16 cellular contexts compared by ENCODE assay signal in genomic region chr6:86152546-86152945, GRCh38.
DNase-seq lines count a peak whose midpoint lies in the region; ATAC-seq, FAIRE-seq and TF ChIP-seq lines count a peak whose summit lies in the region.
"Had no signal": no experiment of that assay in that cellular context is flagged by ENCODE, and none has a peak within 500 bp of the region (broad histone marks: within the 10 kb centered on the region; RNA-seq: fewer than 3 reads in every experiment).

No MANE protein-coding gene starts in this region.

- FAIRE-seq in pancreas (lab: Jason Lieb, UNC): no peak
- FAIRE-seq: G401.6, GM12891 had no signal

- peak in 2 of 4 donors; percentile 9 to 13 for ATAC-seq in pancreas

- 57 to 66% methylated on average over 4 of the region's 4 CpGs for WGBS in pancreas, 2 donors
- 58% methylated on average over 4 of the region's 4 CpGs for WGBS in smooth muscle cell (ENCODE audit: low lambda C conversion rate)

- H3K27ac Mint-ChIP-seq in glutamatergic neuron (ENCODE audit: unreplicated experiment): peak overlapping the region; percentile 15
- H3K27ac Mint-ChIP-seq in activated T-helper 1 cell treated with anti-CD3 and anti-CD28 coated beads, Interleukin-12 subunit alpha, Interleukin-12 subunit beta, Interleukin-2, Interleukin-4 antibody, amounts not matched to agents 30 ng/mL and 10 ng/mL and 1 ng/mL, durations not matched to agents 14 hours and 24 hours and 36 hours: no peak overlapping the region
- H3K27ac Mint-ChIP-seq: CD4-positive, CD25-positive, alpha-beta regulatory T cell; HFFc6 had no signal

- H3K4me3 ChIP-seq in pancreas: no peak overlapping the region
- no peak overlapping the region for H3K4me3 ChIP-seq in smooth muscle cell
- H3K4me3 ChIP-seq: BLaER1 treated with 17β-estradiol and CSF1 and Interleukin-3, amounts not matched to agents 10 nM and 100 nM had no signal

- no peak overlapping the region for H3K9ac ChIP-seq in smooth muscle cell (ENCODE audit: low read depth)
- H3K9ac ChIP-seq: BLaER1 treated with 17β-estradiol and CSF1 and Interleukin-3, amounts not matched to agents 10 nM and 100 nM had no signal

- H3K4me1 ChIP-seq in pancreas (peaks cover 21 to 32% (median 22%) of the 10 kb centered on the region in 3 donors), smooth muscle cell (ENCODE audit: low read depth) (no peaks in the 10 kb centered on the region)
- H3K4me1 ChIP-seq: BLaER1 treated with 17β-estradiol and CSF1 and Interleukin-3, amounts not matched to agents 10 nM and 100 nM had no signal

- H3K36me3 Mint-ChIP-seq in glutamatergic neuron (ENCODE audit: unreplicated experiment): no peaks in the 10 kb centered on the region
- no peaks in the 10 kb centered on the region for H3K36me3 Mint-ChIP-seq in activated T-helper 1 cell treated with anti-CD3 and anti-CD28 coated beads, Interleukin-12 subunit alpha, Interleukin-12 subunit beta, Interleukin-2, Interleukin-4 antibody, amounts not matched to agents 30 ng/mL and 10 ng/mL and 1 ng/mL, durations not matched to agents 14 hours and 24 hours and 36 hours (ENCODE audit: low read depth)
- H3K36me3 Mint-ChIP-seq: CD4-positive, CD25-positive, alpha-beta regulatory T cell had no signal

- H3K27ac ChIP-seq in pancreas (peak overlapping the region; percentile 57 to 66 (median 64)), smooth muscle cell (ENCODE audit: low read depth) (no peak overlapping the region)
- H3K27ac ChIP-seq: BLaER1 treated with 17β-estradiol and CSF1 and Interleukin-3, amounts not matched to agents 10 nM and 100 nM had no signal

- no peak overlapping the region for H3K4me2 ChIP-seq in smooth muscle cell
- H3K4me2 ChIP-seq: BLaER1 treated with 17β-estradiol and CSF1 and Interleukin-3, amounts not matched to agents 10 nM and 100 nM had no signal

- H3K9me3 Mint-ChIP-seq in glutamatergic neuron (ENCODE audit: unreplicated experiment): no peaks in the 10 kb centered on the region
- no peaks in the 10 kb centered on the region for H3K9me3 Mint-ChIP-seq in activated T-helper 1 cell treated with anti-CD3 and anti-CD28 coated beads, Interleukin-12 subunit alpha, Interleukin-12 subunit beta, Interleukin-2, Interleukin-4 antibody, amounts not matched to agents 30 ng/mL and 10 ng/mL and 1 ng/mL, durations not matched to agents 14 hours and 24 hours and 36 hours

- H3K79me2 ChIP-seq in smooth muscle cell (ENCODE audit: low read depth): no peaks in the 10 kb centered on the region

- H4K20me1 ChIP-seq in smooth muscle cell (ENCODE audit: low read depth): no peaks in the 10 kb centered on the region
- H4K20me1 ChIP-seq: BLaER1 treated with 17β-estradiol and CSF1 and Interleukin-3, amounts not matched to agents 10 nM and 100 nM had no signal

- H3K4me1 Mint-ChIP-seq in glutamatergic neuron (ENCODE audit: low read depth, unreplicated experiment): peaks cover 8% of the 10 kb centered on the region
- no peaks in the 10 kb centered on the region for H3K4me1 Mint-ChIP-seq in activated T-helper 1 cell treated with anti-CD3 and anti-CD28 coated beads, Interleukin-12 subunit alpha, Interleukin-12 subunit beta, Interleukin-2, Interleukin-4 antibody, amounts not matched to agents 30 ng/mL and 10 ng/mL and 1 ng/mL, durations not matched to agents 14 hours and 24 hours and 36 hours (ENCODE audit: low read depth)
- H3K4me1 Mint-ChIP-seq: CD4-positive, CD25-positive, alpha-beta regulatory T cell had no signal

- intact Hi-C loops in pancreas (cut with DNase I): no loop called here
- intact Hi-C loops in activated T-helper 1 cell treated with anti-CD3 and anti-CD28 coated beads, Interleukin-12 subunit alpha, Interleukin-12 subunit beta, Interleukin-2, Interleukin-4 antibody, amounts not matched to agents 30 ng/mL and 10 ng/mL and 1 ng/mL, durations not matched to agents 14 hours and 24 hours and 36 hours (cut with micrococcal nuclease): no loop called here

- DNase-seq in HT1080 (ENCODE audit: low read depth) (peak; percentile 16), NCI-H524 treated with DMSO at 0.1 percent for 48 hours (lab: John Stamatoyannopoulos, UW) (peak; percentile 81), glutamatergic neuron (no peak), pancreas (peak in 3 of 6 donors; percentile 38 to 48 (median 46)), globus pallidus (ENCODE audit: low spot score) (no peak), NCI-H1417 treated with DMSO at 0.1 percent for 48 hours (lab: John Stamatoyannopoulos, UW) (no peak), smooth muscle cell (lab: John Stamatoyannopoulos, UW; ENCODE audit: unreplicated experiment) (no peak)
- no peak for DNase-seq in activated T-helper 1 cell treated with anti-CD3 and anti-CD28 coated beads, Interleukin-12 subunit alpha, Interleukin-12 subunit beta, Interleukin-2, Interleukin-4 antibody, amounts not matched to agents 30 ng/mL and 10 ng/mL and 1 ng/mL, durations not matched to agents 14 hours and 24 hours and 36 hours (ENCODE audit: low spot score)
- DNase-seq: ACHN; CD4-positive, CD25-positive, alpha-beta regulatory T cell; DMS79; HCEC 1CT; HFFc6 had no signal

- TF ChIP-seq CTCF in glutamatergic neuron (IDR thresholded peaks at IDR 0.05; ENCODE audit: partially characterized antibody, unreplicated experiment): no peak
- no peak for TF ChIP-seq CTCF in pancreas (IDR thresholded peaks at IDR 0.05)
- TF ChIP-seq CTCF in smooth muscle cell (IDR thresholded peaks at IDR 0.05; ENCODE audit: borderline replicate concordance, insufficient read depth, poor library complexity, severe bottlenecking): no peak

- H3K36me3 ChIP-seq in pancreas (no peaks in the 10 kb centered on the region), smooth muscle cell (ENCODE audit: low read depth) (no peaks in the 10 kb centered on the region)
- H3K36me3 ChIP-seq: BLaER1 treated with 17β-estradiol and CSF1 and Interleukin-3, amounts not matched to agents 10 nM and 100 nM had no signal

- no peaks in the 10 kb centered on the region for H3K27me3 ChIP-seq in pancreas
- H3K27me3 ChIP-seq in smooth muscle cell (ENCODE audit: low read depth): no peaks in the 10 kb centered on the region
- H3K27me3 ChIP-seq: BLaER1 treated with 17β-estradiol and CSF1 and Interleukin-3, amounts not matched to agents 10 nM and 100 nM had no signal

- H3F3A ChIP-seq in smooth muscle cell (ENCODE audit: low read depth): no peaks in the 10 kb centered on the region

- no peak overlapping the region for H2AFZ ChIP-seq in smooth muscle cell (ENCODE audit: low read depth)

- peaks cover 4% of the 10 kb centered on the region for H3K27me3 Mint-ChIP-seq in glutamatergic neuron (ENCODE audit: unreplicated experiment)
- no peaks in the 10 kb centered on the region for H3K27me3 Mint-ChIP-seq in activated T-helper 1 cell treated with anti-CD3 and anti-CD28 coated beads, Interleukin-12 subunit alpha, Interleukin-12 subunit beta, Interleukin-2, Interleukin-4 antibody, amounts not matched to agents 30 ng/mL and 10 ng/mL and 1 ng/mL, durations not matched to agents 14 hours and 24 hours and 36 hours (ENCODE audit: insufficient read depth)
- H3K27me3 Mint-ChIP-seq: CD4-positive, CD25-positive, alpha-beta regulatory T cell had no signal

- no peaks in the 10 kb centered on the region for H3K9me3 ChIP-seq in pancreas
- H3K9me3 ChIP-seq in smooth muscle cell (replicated peaks; ENCODE audit: low read depth): no peaks in the 10 kb centered on the region
- H3K9me3 ChIP-seq: BLaER1 treated with 17β-estradiol and CSF1 and Interleukin-3, amounts not matched to agents 10 nM and 100 nM had no signal

- no peak overlapping the region for H3K4me3 Mint-ChIP-seq in glutamatergic neuron (ENCODE audit: unreplicated experiment)
- H3K4me3 Mint-ChIP-seq in activated T-helper 1 cell treated with anti-CD3 and anti-CD28 coated beads, Interleukin-12 subunit alpha, Interleukin-12 subunit beta, Interleukin-2, Interleukin-4 antibody, amounts not matched to agents 30 ng/mL and 10 ng/mL and 1 ng/mL, durations not matched to agents 14 hours and 24 hours and 36 hours: no peak overlapping the region
- H3K4me3 Mint-ChIP-seq: CD4-positive, CD25-positive, alpha-beta regulatory T cell; HFFc6 had no signal

Comparison
In these comparisons a context has a peak if more than half of its experiments do, and no peak if none do; other contexts are left out.
1. DNase-seq: peak in HT1080 (single experiment) and NCI-H524 treated with DMSO at 0.1 percent for 48 hours (single experiment); none in glutamatergic neuron (single experiment), globus pallidus (single experiment), NCI-H1417 treated with DMSO at 0.1 percent for 48 hours (single experiment), smooth muscle cell (single experiment) and activated T-helper 1 cell treated with anti-CD3 and anti-CD28 coated beads, Interleukin-12 subunit alpha, Interleukin-12 subunit beta, Interleukin-2, Interleukin-4 antibody, amounts not matched to agents 30 ng/mL and 10 ng/mL and 1 ng/mL, durations not matched to agents 14 hours and 24 hours and 36 hours (single experiment).